In genomic region chr10:122381680-122382079, GRCh38 we compare ENCODE assay signal across 1 cellular context.
TF ChIP-seq lines count a peak whose summit lies in the region.

No MANE protein-coding gene starts in this region.

TF ChIP-seq in HepG2, 621 proteins besides CTCF, POLR2A, EP300 and RAD21 (continued from another document and continues in another):
- TF ChIP-seq RXRB (CRISPR knock-in tag; IDR thresholded peaks at IDR 0.05; ENCODE audit: borderline replicate concordance): peak; percentile 33; the same call in 1 of the 2 replicates
- no peak for TF ChIP-seq HNRNPLL (IDR thresholded peaks at IDR 0.05; ENCODE audit: low read depth, low read length, poor library complexity, severe bottlenecking)
- TF ChIP-seq ZNF768 (CRISPR knock-in tag; IDR thresholded peaks at IDR 0.05): no peak
- TF ChIP-seq, protein P1, sequence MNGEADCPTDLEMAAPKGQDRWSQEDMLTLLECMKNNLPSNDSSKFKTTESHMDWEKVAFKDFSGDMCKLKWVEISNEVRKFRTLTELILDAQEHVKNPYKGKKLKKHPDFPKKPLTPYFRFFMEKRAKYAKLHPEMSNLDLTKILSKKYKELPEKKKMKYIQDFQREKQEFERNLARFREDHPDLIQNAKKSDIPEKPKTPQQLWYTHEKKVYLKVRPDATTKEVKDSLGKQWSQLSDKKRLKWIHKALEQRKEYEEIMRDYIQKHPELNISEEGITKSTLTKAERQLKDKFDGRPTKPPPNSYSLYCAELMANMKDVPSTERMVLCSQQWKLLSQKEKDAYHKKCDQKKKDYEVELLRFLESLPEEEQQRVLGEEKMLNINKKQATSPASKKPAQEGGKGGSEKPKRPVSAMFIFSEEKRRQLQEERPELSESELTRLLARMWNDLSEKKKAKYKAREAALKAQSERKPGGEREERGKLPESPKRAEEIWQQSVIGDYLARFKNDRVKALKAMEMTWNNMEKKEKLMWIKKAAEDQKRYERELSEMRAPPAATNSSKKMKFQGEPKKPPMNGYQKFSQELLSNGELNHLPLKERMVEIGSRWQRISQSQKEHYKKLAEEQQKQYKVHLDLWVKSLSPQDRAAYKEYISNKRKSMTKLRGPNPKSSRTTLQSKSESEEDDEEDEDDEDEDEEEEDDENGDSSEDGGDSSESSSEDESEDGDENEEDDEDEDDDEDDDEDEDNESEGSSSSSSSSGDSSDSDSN (CRISPR knock-in tag; IDR thresholded peaks at IDR 0.05): no peak
- TF ChIP-seq HOXA9 (CRISPR knock-in tag; IDR thresholded peaks at IDR 0.05; ENCODE audit: borderline replicate concordance): no peak
- no peak; the same call in 1 of the 2 replicates for TF ChIP-seq FOXJ3 (CRISPR knock-in tag; IDR thresholded peaks at IDR 0.05; ENCODE audit: borderline replicate concordance)
- TF ChIP-seq SOX6 (IDR thresholded peaks at IDR 0.05): no peak
- TF ChIP-seq SOX6 (CRISPR knock-in tag; IDR thresholded peaks at IDR 0.05): peak; percentile 29; the same call in 1 of the 2 replicates
- no peak for TF ChIP-seq MZF1 (CRISPR knock-in tag; IDR thresholded peaks at IDR 0.05; ENCODE audit: borderline replicate concordance)
- TF ChIP-seq, protein P2, sequence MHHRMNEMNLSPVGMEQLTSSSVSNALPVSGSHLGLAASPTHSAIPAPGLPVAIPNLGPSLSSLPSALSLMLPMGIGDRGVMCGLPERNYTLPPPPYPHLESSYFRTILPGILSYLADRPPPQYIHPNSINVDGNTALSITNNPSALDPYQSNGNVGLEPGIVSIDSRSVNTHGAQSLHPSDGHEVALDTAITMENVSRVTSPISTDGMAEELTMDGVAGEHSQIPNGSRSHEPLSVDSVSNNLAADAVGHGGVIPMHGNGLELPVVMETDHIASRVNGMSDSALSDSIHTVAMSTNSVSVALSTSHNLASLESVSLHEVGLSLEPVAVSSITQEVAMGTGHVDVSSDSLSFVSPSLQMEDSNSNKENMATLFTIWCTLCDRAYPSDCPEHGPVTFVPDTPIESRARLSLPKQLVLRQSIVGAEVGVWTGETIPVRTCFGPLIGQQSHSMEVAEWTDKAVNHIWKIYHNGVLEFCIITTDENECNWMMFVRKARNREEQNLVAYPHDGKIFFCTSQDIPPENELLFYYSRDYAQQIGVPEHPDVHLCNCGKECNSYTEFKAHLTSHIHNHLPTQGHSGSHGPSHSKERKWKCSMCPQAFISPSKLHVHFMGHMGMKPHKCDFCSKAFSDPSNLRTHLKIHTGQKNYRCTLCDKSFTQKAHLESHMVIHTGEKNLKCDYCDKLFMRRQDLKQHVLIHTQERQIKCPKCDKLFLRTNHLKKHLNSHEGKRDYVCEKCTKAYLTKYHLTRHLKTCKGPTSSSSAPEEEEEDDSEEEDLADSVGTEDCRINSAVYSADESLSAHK (CRISPR knock-in tag; IDR thresholded peaks at IDR 0.05; ENCODE audit: borderline replicate concordance): no peak
- TF ChIP-seq ZNF496 (CRISPR knock-in tag; IDR thresholded peaks at IDR 0.05; ENCODE audit: insufficient replicate concordance): no peak
- TF ChIP-seq PAWR (CRISPR knock-in tag; IDR thresholded peaks at IDR 0.05; ENCODE audit: borderline replicate concordance): no peak
- TF ChIP-seq, protein P3, sequence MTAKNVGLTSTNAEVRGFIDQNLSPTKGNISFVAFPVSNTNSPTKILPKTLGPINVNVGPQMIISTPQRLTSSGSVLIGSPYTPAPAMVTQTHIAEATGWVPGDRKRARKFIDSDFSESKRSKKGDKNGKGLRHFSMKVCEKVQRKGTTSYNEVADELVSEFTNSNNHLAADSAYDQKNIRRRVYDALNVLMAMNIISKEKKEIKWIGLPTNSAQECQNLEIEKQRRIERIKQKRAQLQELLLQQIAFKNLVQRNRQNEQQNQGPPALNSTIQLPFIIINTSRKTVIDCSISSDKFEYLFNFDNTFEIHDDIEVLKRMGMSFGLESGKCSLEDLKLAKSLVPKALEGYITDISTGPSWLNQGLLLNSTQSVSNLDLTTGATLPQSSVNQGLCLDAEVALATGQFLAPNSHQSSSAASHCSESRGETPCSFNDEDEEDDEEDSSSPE (CRISPR knock-in tag; IDR thresholded peaks at IDR 0.05): no peak
- peak; percentile 22; the same call in 1 of the 2 replicates for TF ChIP-seq SPEN (CRISPR knock-in tag; IDR thresholded peaks at IDR 0.05; ENCODE audit: low read depth)
- no peak for TF ChIP-seq NR2F6 (IDR thresholded peaks at IDR 0.05)
- TF ChIP-seq NR2F6 (CRISPR knock-in tag; IDR thresholded peaks at IDR 0.05): peak; percentile 23; the same call in 1 of the 2 replicates
- no peak for TF ChIP-seq FOXP1 (IDR thresholded peaks at IDR 0.05)
- TF ChIP-seq FOXP1 (CRISPR knock-in tag; IDR thresholded peaks at IDR 0.05): peak; percentile 62; the same call in 1 of the 2 replicates
- TF ChIP-seq CEBPB (IDR thresholded peaks at IDR 0.05; ENCODE audit: borderline replicate concordance, low read depth, low read length): no peak
- TF ChIP-seq ATAD3A (CRISPR knock-in tag; IDR thresholded peaks at IDR 0.05): no peak
- no peak for TF ChIP-seq ZSCAN31 (CRISPR knock-in tag; IDR thresholded peaks at IDR 0.05; ENCODE audit: low read depth)
- TF ChIP-seq, protein P4, sequence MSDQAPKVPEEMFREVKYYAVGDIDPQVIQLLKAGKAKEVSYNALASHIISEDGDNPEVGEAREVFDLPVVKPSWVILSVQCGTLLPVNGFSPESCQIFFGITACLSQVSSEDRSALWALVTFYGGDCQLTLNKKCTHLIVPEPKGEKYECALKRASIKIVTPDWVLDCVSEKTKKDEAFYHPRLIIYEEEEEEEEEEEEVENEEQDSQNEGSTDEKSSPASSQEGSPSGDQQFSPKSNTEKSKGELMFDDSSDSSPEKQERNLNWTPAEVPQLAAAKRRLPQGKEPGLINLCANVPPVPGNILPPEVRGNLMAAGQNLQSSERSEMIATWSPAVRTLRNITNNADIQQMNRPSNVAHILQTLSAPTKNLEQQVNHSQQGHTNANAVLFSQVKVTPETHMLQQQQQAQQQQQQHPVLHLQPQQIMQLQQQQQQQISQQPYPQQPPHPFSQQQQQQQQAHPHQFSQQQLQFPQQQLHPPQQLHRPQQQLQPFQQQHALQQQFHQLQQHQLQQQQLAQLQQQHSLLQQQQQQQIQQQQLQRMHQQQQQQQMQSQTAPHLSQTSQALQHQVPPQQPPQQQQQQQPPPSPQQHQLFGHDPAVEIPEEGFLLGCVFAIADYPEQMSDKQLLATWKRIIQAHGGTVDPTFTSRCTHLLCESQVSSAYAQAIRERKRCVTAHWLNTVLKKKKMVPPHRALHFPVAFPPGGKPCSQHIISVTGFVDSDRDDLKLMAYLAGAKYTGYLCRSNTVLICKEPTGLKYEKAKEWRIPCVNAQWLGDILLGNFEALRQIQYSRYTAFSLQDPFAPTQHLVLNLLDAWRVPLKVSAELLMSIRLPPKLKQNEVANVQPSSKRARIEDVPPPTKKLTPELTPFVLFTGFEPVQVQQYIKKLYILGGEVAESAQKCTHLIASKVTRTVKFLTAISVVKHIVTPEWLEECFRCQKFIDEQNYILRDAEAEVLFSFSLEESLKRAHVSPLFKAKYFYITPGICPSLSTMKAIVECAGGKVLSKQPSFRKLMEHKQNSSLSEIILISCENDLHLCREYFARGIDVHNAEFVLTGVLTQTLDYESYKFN (CRISPR knock-in tag; conservative IDR thresholded peaks at IDR 0.05): peak; percentile 31; the same call in 1 of the 2 replicates
- TF ChIP-seq TEF (CRISPR knock-in tag; IDR thresholded peaks at IDR 0.05): no peak
- TF ChIP-seq NAIF1 (CRISPR knock-in tag; IDR thresholded peaks at IDR 0.05; ENCODE audit: borderline replicate concordance): no peak
- no peak for TF ChIP-seq SIN3A (IDR thresholded peaks at IDR 0.05; ENCODE audit: borderline replicate concordance, low read depth, low read length)
- TF ChIP-seq ZSCAN5A (CRISPR knock-in tag; IDR thresholded peaks at IDR 0.05; ENCODE audit: borderline replicate concordance): no peak
- TF ChIP-seq ZNF430 (CRISPR knock-in tag; IDR thresholded peaks at IDR 0.05): no peak
- no peak for TF ChIP-seq ZNF605 (CRISPR knock-in tag; IDR thresholded peaks at IDR 0.05)
- TF ChIP-seq ATF7 (IDR thresholded peaks at IDR 0.05): no peak
- no peak for TF ChIP-seq ATF7 (CRISPR knock-in tag; IDR thresholded peaks at IDR 0.05)
- TF ChIP-seq XBP1 (CRISPR knock-in tag; IDR thresholded peaks at IDR 0.05): no peak
- TF ChIP-seq LCORL (IDR thresholded peaks at IDR 0.05): no peak
- 0 out of 2 replicates have a peak, but pooled peaks have one; percentile 34 for TF ChIP-seq LCORL (CRISPR knock-in tag; IDR thresholded peaks at IDR 0.05)
- peak; percentile 49; the same call in 1 of the 2 replicates for TF ChIP-seq FOXA3 (CRISPR knock-in tag; IDR thresholded peaks at IDR 0.05)
- TF ChIP-seq, protein P5, sequence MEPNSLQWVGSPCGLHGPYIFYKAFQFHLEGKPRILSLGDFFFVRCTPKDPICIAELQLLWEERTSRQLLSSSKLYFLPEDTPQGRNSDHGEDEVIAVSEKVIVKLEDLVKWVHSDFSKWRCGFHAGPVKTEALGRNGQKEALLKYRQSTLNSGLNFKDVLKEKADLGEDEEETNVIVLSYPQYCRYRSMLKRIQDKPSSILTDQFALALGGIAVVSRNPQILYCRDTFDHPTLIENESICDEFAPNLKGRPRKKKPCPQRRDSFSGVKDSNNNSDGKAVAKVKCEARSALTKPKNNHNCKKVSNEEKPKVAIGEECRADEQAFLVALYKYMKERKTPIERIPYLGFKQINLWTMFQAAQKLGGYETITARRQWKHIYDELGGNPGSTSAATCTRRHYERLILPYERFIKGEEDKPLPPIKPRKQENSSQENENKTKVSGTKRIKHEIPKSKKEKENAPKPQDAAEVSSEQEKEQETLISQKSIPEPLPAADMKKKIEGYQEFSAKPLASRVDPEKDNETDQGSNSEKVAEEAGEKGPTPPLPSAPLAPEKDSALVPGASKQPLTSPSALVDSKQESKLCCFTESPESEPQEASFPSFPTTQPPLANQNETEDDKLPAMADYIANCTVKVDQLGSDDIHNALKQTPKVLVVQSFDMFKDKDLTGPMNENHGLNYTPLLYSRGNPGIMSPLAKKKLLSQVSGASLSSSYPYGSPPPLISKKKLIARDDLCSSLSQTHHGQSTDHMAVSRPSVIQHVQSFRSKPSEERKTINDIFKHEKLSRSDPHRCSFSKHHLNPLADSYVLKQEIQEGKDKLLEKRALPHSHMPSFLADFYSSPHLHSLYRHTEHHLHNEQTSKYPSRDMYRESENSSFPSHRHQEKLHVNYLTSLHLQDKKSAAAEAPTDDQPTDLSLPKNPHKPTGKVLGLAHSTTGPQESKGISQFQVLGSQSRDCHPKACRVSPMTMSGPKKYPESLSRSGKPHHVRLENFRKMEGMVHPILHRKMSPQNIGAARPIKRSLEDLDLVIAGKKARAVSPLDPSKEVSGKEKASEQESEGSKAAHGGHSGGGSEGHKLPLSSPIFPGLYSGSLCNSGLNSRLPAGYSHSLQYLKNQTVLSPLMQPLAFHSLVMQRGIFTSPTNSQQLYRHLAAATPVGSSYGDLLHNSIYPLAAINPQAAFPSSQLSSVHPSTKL (CRISPR knock-in tag; IDR thresholded peaks at IDR 0.05): peak; percentile 64
- TF ChIP-seq HDAC6 (IDR thresholded peaks at IDR 0.05; ENCODE audit: low read depth, low read length): no peak
- TF ChIP-seq MED8 (CRISPR knock-in tag; IDR thresholded peaks at IDR 0.05; ENCODE audit: insufficient replicate concordance): no peak
- TF ChIP-seq, protein P6, sequence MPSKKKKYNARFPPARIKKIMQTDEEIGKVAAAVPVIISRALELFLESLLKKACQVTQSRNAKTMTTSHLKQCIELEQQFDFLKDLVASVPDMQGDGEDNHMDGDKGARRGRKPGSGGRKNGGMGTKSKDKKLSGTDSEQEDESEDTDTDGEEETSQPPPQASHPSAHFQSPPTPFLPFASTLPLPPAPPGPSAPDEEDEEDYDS (CRISPR knock-in tag; IDR thresholded peaks at IDR 0.05): no peak
- TF ChIP-seq RARA (CRISPR knock-in tag; IDR thresholded peaks at IDR 0.05): peak; percentile 60
- TF ChIP-seq, protein P7, sequence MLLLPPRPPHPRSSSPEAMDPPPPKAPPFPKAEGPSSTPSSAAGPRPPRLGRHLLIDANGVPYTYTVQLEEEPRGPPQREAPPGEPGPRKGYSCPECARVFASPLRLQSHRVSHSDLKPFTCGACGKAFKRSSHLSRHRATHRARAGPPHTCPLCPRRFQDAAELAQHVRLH (CRISPR knock-in tag; IDR thresholded peaks at IDR 0.05; ENCODE audit: borderline replicate concordance, low read depth): no peak
- no peak for TF ChIP-seq ZFP82 (CRISPR knock-in tag; IDR thresholded peaks at IDR 0.05; ENCODE audit: borderline replicate concordance)
- TF ChIP-seq, protein P8, sequence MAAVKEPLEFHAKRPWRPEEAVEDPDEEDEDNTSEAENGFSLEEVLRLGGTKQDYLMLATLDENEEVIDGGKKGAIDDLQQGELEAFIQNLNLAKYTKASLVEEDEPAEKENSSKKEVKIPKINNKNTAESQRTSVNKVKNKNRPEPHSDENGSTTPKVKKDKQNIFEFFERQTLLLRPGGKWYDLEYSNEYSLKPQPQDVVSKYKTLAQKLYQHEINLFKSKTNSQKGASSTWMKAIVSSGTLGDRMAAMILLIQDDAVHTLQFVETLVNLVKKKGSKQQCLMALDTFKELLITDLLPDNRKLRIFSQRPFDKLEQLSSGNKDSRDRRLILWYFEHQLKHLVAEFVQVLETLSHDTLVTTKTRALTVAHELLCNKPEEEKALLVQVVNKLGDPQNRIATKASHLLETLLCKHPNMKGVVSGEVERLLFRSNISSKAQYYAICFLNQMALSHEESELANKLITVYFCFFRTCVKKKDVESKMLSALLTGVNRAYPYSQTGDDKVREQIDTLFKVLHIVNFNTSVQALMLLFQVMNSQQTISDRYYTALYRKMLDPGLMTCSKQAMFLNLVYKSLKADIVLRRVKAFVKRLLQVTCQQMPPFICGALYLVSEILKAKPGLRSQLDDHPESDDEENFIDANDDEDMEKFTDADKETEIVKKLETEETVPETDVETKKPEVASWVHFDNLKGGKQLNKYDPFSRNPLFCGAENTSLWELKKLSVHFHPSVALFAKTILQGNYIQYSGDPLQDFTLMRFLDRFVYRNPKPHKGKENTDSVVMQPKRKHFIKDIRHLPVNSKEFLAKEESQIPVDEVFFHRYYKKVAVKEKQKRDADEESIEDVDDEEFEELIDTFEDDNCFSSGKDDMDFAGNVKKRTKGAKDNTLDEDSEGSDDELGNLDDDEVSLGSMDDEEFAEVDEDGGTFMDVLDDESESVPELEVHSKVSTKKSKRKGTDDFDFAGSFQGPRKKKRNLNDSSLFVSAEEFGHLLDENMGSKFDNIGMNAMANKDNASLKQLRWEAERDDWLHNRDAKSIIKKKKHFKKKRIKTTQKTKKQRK (IDR thresholded peaks at IDR 0.05; ENCODE audit: low read length): no peak
- TF ChIP-seq ZNF75D (CRISPR knock-in tag; IDR thresholded peaks at IDR 0.05; ENCODE audit: borderline replicate concordance): no peak
- TF ChIP-seq SMAD1 (CRISPR knock-in tag; IDR thresholded peaks at IDR 0.05; ENCODE audit: borderline replicate concordance, low read depth): no peak
